Comparison of ENCODE assay signal across 8 cellular contexts in the genomic region with DNA sequence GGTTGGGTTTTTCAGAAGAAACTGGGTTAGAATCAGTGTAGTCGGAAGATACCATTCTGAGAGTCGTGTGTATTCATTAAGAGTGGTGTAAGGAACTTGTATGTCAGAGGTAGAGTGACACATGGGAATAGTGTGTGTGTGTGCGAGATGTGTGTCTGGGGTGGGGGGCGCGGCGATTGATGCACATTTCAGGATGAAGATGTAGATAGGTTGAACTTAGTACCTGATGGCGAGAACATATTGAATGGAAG. TPM values are rescaled to one million over a fixed set of nuclear protein-coding genes. Genes with fewer than 3 reads are reported as not detected.
DNase-seq lines count a peak whose midpoint lies in the region; ATAC-seq, FAIRE-seq and TF ChIP-seq lines count a peak whose summit lies in the region.

No MANE protein-coding gene starts in this region.

- no peak for TF ChIP-seq POLR2A in GM12892 (IDR thresholded peaks at IDR 0.05; ENCODE audit: low read depth, low read length)
- no peak for TF ChIP-seq POLR2A in gastroesophageal sphincter (IDR thresholded peaks at IDR 0.05)

- H3K36me3 ChIP-seq in gastroesophageal sphincter (no peaks in the 10 kb centered on the region), skeletal muscle satellite cell (ENCODE audit: insufficient read depth, low read length) (no peaks in the 10 kb centered on the region)

- peaks cover 0 to 48% (median 6%) of the 10 kb centered on the region in 3 donors for H3K4me1 ChIP-seq in gastroesophageal sphincter
- peaks cover 14% of the 10 kb centered on the region for H3K4me1 ChIP-seq in skeletal muscle satellite cell (ENCODE audit: control insufficient read depth, insufficient read depth, low read length)

- H3K9me3 ChIP-seq in gastroesophageal sphincter (no peaks in the 10 kb centered on the region), skeletal muscle satellite cell (replicated peaks; ENCODE audit: low read length) (no peaks in the 10 kb centered on the region)

- DNase-seq in GM12892 (ENCODE audit: insufficient read length) (no peak), UCSD-AML1 (lab: John Stamatoyannopoulos, UW; ENCODE audit: unreplicated experiment) (peak; percentile 29), NAMALWA (ENCODE audit: low spot score) (no peak), LoVo (ENCODE audit: low spot score) (no peak), AG08395 (ENCODE audit: low spot score) (no peak), NCI-H2107 treated with DMSO at 0.1 percent for 48 hours (lab: John Stamatoyannopoulos, UW; ENCODE audit: unreplicated experiment) (no peak)

- H3K4me3 ChIP-seq in gastroesophageal sphincter: peak overlapping the region; percentile 61 to 81
- peak overlapping the region; percentile 85 for H3K4me3 ChIP-seq in skeletal muscle satellite cell (ENCODE audit: low read length)

- TF ChIP-seq CTCF in gastroesophageal sphincter (IDR thresholded peaks at IDR 0.05): no peak

- 16 to 22% methylated on average over 7 of the region's 7 CpGs for whole genome bisulfite sequencing in gastroesophageal sphincter (ENCODE audit: low coverage in 1 of 2), 2 donors

- peak overlapping the region in 1 of 4 donors; percentile 95 for H3K27ac ChIP-seq in gastroesophageal sphincter

- peak overlapping the region; percentile 84 for H3K9ac ChIP-seq in skeletal muscle satellite cell (ENCODE audit: low read depth, low read length)

- peak overlapping the region; percentile 89 for H3K4me2 ChIP-seq in skeletal muscle satellite cell (ENCODE audit: low read length)

- ATAC-seq in gastroesophageal sphincter: no peak

- TF ChIP-seq EP300 in gastroesophageal sphincter (IDR thresholded peaks at IDR 0.05): no peak

- peak; percentile 30 for FAIRE-seq in GM12892 (lab: Jason Lieb, UNC)

- H3K27me3 ChIP-seq in gastroesophageal sphincter (no peaks in the 10 kb centered on the region), skeletal muscle satellite cell (ENCODE audit: control insufficient read depth, insufficient read depth, low read length) (no peaks in the 10 kb centered on the region)

RNA-seq across cellular contexts. Expression of a gene that starts 0.9 kb away (rescaled TPM):
- polyA plus RNA-seq in GM12892 (2012; ENCODE audit: missing spikeins): 26.2 TPM
- total RNA-seq in gastroesophageal sphincter: 10 to 100 TPM; 31.9 to 55.9 (median 38.2) TPM
- 24.3 and 27.5 TPM in 2 replicates for total RNA-seq in skeletal muscle satellite cell (2012; rRNA removed)

RNA-seq across cellular contexts. Expression of a gene that starts 55.0 kb away (rescaled TPM):
- polyA plus RNA-seq in GM12892 (2012; ENCODE audit: missing spikeins): 0.61 TPM
- total RNA-seq in gastroesophageal sphincter: 1 to 10 TPM in 3 of 4 donors, under 1 TPM in 1; 0.93 to 2.2 (median 1.9) TPM
- total RNA-seq in skeletal muscle satellite cell (2012; rRNA removed): 6.3 and 10.3 TPM in 2 replicates
